Comparison of ENCODE assay signal across 26 cellular contexts in genomic region chr1:22804969-22805671, GRCh38.
A peak's percentile ranks its signal among the peaks of the same experiment; 100 is the strongest.
DNase-seq lines count a peak whose midpoint lies in the region; ATAC-seq and TF ChIP-seq lines count a peak whose summit lies in the region.
"Had no signal": no experiment of that assay in that cellular context is flagged by ENCODE, and none has a peak within 500 bp of the region (broad histone marks: within the 10 kb centered on the region; RNA-seq: fewer than 3 reads in every experiment).

No MANE protein-coding gene starts in this region.

- H3K4me1 ChIP-seq in mesendoderm (ENCODE audit: control insufficient read depth, low read depth, low read length), result no peaks in the 10 kb centered on the region
- H3K4me1 ChIP-seq: gastrocnemius medialis had no signal

- H3K4ac ChIP-seq in mesendoderm (ENCODE audit: low read depth, low read length), result no peak overlapping the region

- H3K27ac Mint-ChIP-seq in stimulated activated naive CD8-positive, alpha-beta T cell treated with anti-CD3 and anti-CD28 coated beads, Interleukin-15, amount 100 ng/mL, for 72 hours, result no peak overlapping the region
- H3K27ac Mint-ChIP-seq: activated naive CD4-positive, alpha-beta T cell treated with anti-CD3 and anti-CD28 coated beads, Interleukin-2, amount 50 U/mL, for 24 hours; CD4-positive, CD25-positive, alpha-beta regulatory T cell; memory B cell; stimulated activated memory B cell treated with anti-CD40 and anti-IgM and Interleukin-4, amounts not matched to agents 10 μg/mL and 1 μg/mL and 100 μg/mL, for 72 hours had no signal

- no peak overlapping the region for H2BK120ac ChIP-seq in mesendoderm (ENCODE audit: low read depth, low read length)

- peak overlapping the region; percentile 25 for H3K56ac ChIP-seq in mesendoderm (ENCODE audit: low read length)

- in situ Hi-C loops in brain microvascular endothelial cell (cut with HindIII; ENCODE audit: low pct_ligation_motif_present, low sequenced_read_pairs), result no loop called here

- no peak overlapping the region for H3K9ac ChIP-seq in mesendoderm (ENCODE audit: low read length)
- H3K9ac ChIP-seq: KMS-11 had no signal

- peak; percentile 28 for ATAC-seq in stimulated activated naive CD8-positive, alpha-beta T cell treated with anti-CD3 and anti-CD28 coated beads, Interleukin-15, amount 100 ng/mL, for 72 hours
- no peak for ATAC-seq in stimulated activated naive CD8-positive, alpha-beta T cell treated with anti-CD3 and anti-CD28 coated beads, Interleukin-15, Interleukin-2, amounts not matched to agents 100 U/mL and 50 U/mL, for 24 hours
- ATAC-seq in GM19397 (IDR thresholded peaks at IDR 0.05; ENCODE audit: unreplicated experiment) (no peak), GM19455 (IDR thresholded peaks at IDR 0.05; ENCODE audit: unreplicated experiment) (no peak)
- ATAC-seq: gastrocnemius medialis; left lobe of liver; psoas muscle; stimulated activated memory B cell treated with anti-CD40 and anti-IgM and Interleukin-4, amounts not matched to agents 10 μg/mL and 1 μg/mL and 100 μg/mL, for 72 hours had no signal

- H2BK5ac ChIP-seq in mesendoderm (ENCODE audit: low read length), result no peak overlapping the region

- WGBS in mesendoderm (ENCODE audit: extremely low coverage, insufficient coverage, low lambda C conversion rate), result no CpG with 5 or more reads among the region's 7 CpGs

- H3K18ac ChIP-seq in mesendoderm (ENCODE audit: low read length), result no peak overlapping the region

- no peak overlapping the region for H2AK5ac ChIP-seq in mesendoderm (ENCODE audit: low read length)

- no peaks in the 10 kb centered on the region for H3K27me3 ChIP-seq in mesendoderm (ENCODE audit: insufficient read depth, low read length, poor library complexity)
- H3K27me3 ChIP-seq in brain microvascular endothelial cell (replicated peaks), result no peaks in the 10 kb centered on the region
- H3K27me3 ChIP-seq: gastrocnemius medialis, Peyer's patch, SJCRH30 had no signal

- no peak overlapping the region for H3K23ac ChIP-seq in mesendoderm (ENCODE audit: low read length)

- H3K79me2 ChIP-seq in mesendoderm (ENCODE audit: control insufficient read depth, insufficient read depth, low read length), result no peaks in the 10 kb centered on the region
- H3K79me2 ChIP-seq: hepatocyte had no signal

- no peak overlapping the region for H3K27ac ChIP-seq in mesendoderm (ENCODE audit: low read depth, low read length)
- no peak overlapping the region for H3K27ac ChIP-seq in brain microvascular endothelial cell
- H3K27ac ChIP-seq: gastrocnemius medialis, hepatocyte, KMS-11, Peyer's patch, psoas muscle, SJCRH30 had no signal

- H3K4me3 ChIP-seq in mesendoderm (ENCODE audit: low read length) (no peak overlapping the region), brain microvascular endothelial cell (ENCODE audit: low read depth, low read length) (no peak overlapping the region)
- H3K4me3 ChIP-seq: gastrocnemius medialis, hepatocyte, Peyer's patch, psoas muscle, SJCRH30 had no signal

- no peak overlapping the region for H4K8ac ChIP-seq in mesendoderm (ENCODE audit: low read depth, low read length)

- H4K5ac ChIP-seq in mesendoderm (ENCODE audit: low read length), result no peak overlapping the region

- DNase-seq in stimulated activated naive CD8-positive, alpha-beta T cell treated with anti-CD3 and anti-CD28 coated beads, Interleukin-15, amount 100 ng/mL, for 72 hours, result no peak
- no peak for DNase-seq in stimulated activated naive CD8-positive, alpha-beta T cell treated with anti-CD3 and anti-CD28 coated beads, Interleukin-15, Interleukin-2, amounts not matched to agents 100 U/mL and 50 U/mL, for 24 hours
- DNase-seq in astrocyte of the hippocampus (ENCODE audit: low read depth, low spot score) (peak; percentile 17), mesendoderm (no peak), amniotic stem cell (lab: John Stamatoyannopoulos, UW) (no peak), brain microvascular endothelial cell (no peak)
- DNase-seq: activated CD4-positive, alpha-beta T cell treated with anti-CD3 and anti-CD28 coated beads, Interleukin-2, amount 50 U/mL, for 48 hours; anterior cingulate cortex; CD4-positive, CD25-positive, alpha-beta regulatory T cell; central memory CD4-positive, alpha-beta T cell; EL; gastrocnemius medialis; MV-4-11; NCI-H510A treated with DMSO at 0.1 percent for 48 hours; Peyer's patch; SJCRH30; stimulated activated CD4-positive, alpha-beta T cell treated with anti-CD3 and anti-CD28 coated beads, Interleukin-4, amount 100 ng/mL, for 4 hours had no signal

- H2BK15ac ChIP-seq in mesendoderm (replicated peaks; ENCODE audit: low read depth), result no peak overlapping the region

- no peak overlapping the region for H3K4me2 ChIP-seq in mesendoderm (ENCODE audit: low read length)
- H3K4me2 ChIP-seq: hepatocyte, KMS-11 had no signal

- peaks cover 2% of the 10 kb centered on the region for H3K4me1 Mint-ChIP-seq in stimulated activated naive CD8-positive, alpha-beta T cell treated with anti-CD3 and anti-CD28 coated beads, Interleukin-15, amount 100 ng/mL, for 72 hours
- H3K4me1 Mint-ChIP-seq: activated naive CD4-positive, alpha-beta T cell treated with anti-CD3 and anti-CD28 coated beads, Interleukin-2, amount 50 U/mL, for 24 hours; CD4-positive, CD25-positive, alpha-beta regulatory T cell; memory B cell; stimulated activated memory B cell treated with anti-CD40 and anti-IgM and Interleukin-4, amounts not matched to agents 10 μg/mL and 1 μg/mL and 100 μg/mL, for 72 hours had no signal

- H3K27me3 Mint-ChIP-seq in stimulated activated naive CD8-positive, alpha-beta T cell treated with anti-CD3 and anti-CD28 coated beads, Interleukin-15, amount 100 ng/mL, for 72 hours, result peaks cover 8% of the 10 kb centered on the region
- H3K27me3 Mint-ChIP-seq: activated naive CD4-positive, alpha-beta T cell treated with anti-CD3 and anti-CD28 coated beads, Interleukin-2, amount 50 U/mL, for 24 hours had no signal

- no peaks in the 10 kb centered on the region for H3K36me3 ChIP-seq in mesendoderm (ENCODE audit: control insufficient read depth, insufficient read depth, low read length)
- no peaks in the 10 kb centered on the region for H3K36me3 ChIP-seq in brain microvascular endothelial cell (replicated peaks)
- H3K36me3 ChIP-seq: gastrocnemius medialis, Peyer's patch, SJCRH30 had no signal

- H3K79me1 ChIP-seq in mesendoderm (ENCODE audit: low read length), result no peaks in the 10 kb centered on the region

- no peak for TF ChIP-seq CTCF in brain microvascular endothelial cell (IDR thresholded peaks at IDR 0.05; ENCODE audit: low read depth, low read length, missing control alignments)

- no peak overlapping the region for H3K4me3 Mint-ChIP-seq in stimulated activated naive CD8-positive, alpha-beta T cell treated with anti-CD3 and anti-CD28 coated beads, Interleukin-15, amount 100 ng/mL, for 72 hours
- H3K4me3 Mint-ChIP-seq: activated naive CD4-positive, alpha-beta T cell treated with anti-CD3 and anti-CD28 coated beads, Interleukin-2, amount 50 U/mL, for 24 hours; CD4-positive, CD25-positive, alpha-beta regulatory T cell; memory B cell; stimulated activated memory B cell treated with anti-CD40 and anti-IgM and Interleukin-4, amounts not matched to agents 10 μg/mL and 1 μg/mL and 100 μg/mL, for 72 hours had no signal

- H3K9me3 Mint-ChIP-seq in stimulated activated naive CD8-positive, alpha-beta T cell treated with anti-CD3 and anti-CD28 coated beads, Interleukin-15, amount 100 ng/mL, for 72 hours, result no peaks in the 10 kb centered on the region
- H3K9me3 Mint-ChIP-seq: activated naive CD4-positive, alpha-beta T cell treated with anti-CD3 and anti-CD28 coated beads, Interleukin-2, amount 50 U/mL, for 24 hours; CD4-positive, CD25-positive, alpha-beta regulatory T cell; memory B cell; stimulated activated memory B cell treated with anti-CD40 and anti-IgM and Interleukin-4, amounts not matched to agents 10 μg/mL and 1 μg/mL and 100 μg/mL, for 72 hours had no signal
